Comparison of ENCODE assay signal across 8 cellular contexts in the genomic region with DNA sequence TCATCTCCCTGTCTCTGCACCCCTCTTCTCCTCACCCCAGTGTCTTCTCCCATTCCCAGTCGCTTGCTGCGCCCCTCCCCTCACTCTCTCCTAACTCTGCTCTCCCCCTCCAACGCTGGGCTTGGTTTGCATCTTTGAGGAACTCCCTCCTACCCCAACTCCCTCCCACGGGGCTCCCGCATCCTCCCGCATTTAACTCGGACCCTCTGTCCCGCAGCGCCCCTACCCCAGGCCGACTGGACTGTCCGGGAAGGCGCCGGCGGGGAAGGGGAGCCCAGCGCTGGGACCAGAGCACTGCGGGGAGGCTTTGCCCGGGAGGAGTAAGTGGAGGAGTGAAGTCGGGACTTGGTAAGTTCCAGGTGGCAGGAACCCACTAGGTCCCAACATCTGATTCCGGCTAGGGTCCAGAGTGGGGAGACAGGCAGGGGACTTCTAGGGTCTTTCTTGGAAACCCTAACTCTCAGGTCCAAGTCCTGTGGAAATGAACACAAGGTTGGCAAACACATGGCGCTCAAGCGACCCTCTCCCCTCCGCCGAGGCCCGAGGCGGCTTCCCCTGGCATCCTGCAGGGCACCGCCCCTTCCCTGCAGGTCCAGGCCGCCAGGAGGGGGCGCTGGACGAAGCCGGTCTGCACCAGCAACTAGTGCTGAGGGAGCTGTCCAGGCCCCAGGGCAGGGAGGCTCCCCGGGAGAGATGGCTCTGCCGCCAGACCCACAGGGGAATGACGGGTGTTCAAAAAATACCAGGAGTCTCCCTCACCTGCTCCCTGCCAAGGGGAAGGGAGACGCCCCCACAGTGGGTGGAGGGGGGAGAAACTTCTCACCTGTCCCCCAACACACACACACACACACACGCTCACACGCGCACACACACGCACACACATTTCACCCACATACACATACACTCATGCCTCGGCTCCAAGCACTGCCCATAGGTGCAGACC. TPM values are rescaled to one million over a fixed set of nuclear protein-coding genes. Genes with fewer than 3 reads are reported as not detected.
A peak's percentile ranks its signal among the peaks of the same experiment; 100 is the strongest.
DNase-seq lines count a peak whose midpoint lies in the region; ATAC-seq and TF ChIP-seq lines count a peak whose summit lies in the region.

No MANE protein-coding gene starts in this region.

- H3K27ac ChIP-seq in C4-2B (no peak overlapping the region), GM23338 (ENCODE audit: low read depth) (no peak overlapping the region), prostate gland (no peak overlapping the region)

- H3K79me2 ChIP-seq in GM23338 (replicated peaks; ENCODE audit: insufficient read depth) = no peaks in the 10 kb centered on the region

- H4K20me1 ChIP-seq in GM23338 (replicated peaks; ENCODE audit: insufficient read depth) = no peaks in the 10 kb centered on the region

- ATAC-seq in GM23338 (peak; percentile 91), GM18517 (IDR thresholded peaks at IDR 0.05; ENCODE audit: unreplicated experiment) (no peak), HG03342 (IDR thresholded peaks at IDR 0.05; ENCODE audit: unreplicated experiment) (no peak)

- intact Hi-C loops in activated T-helper 2 cell treated with anti-CD3 and anti-CD28 coated beads, Interferon-gamma antibody, Interleukin-2, Interleukin-4, amounts not matched to agents 10 μg/mL and 5 μg/mL and 100 μg/mL, durations not matched to agents 14 hours and 24 hours and 36 hours (cut with micrococcal nuclease) = loop anchor here (5.0 kb wide), 2 partner anchors 147 to 227 kb away; partner anchors contain the start of gene MTMR14
- intact Hi-C loops in prostate gland (cut with DNase I) = loop anchor here (10.0 kb wide), 1 partner anchor 174 kb away; no protein-coding TSS in a partner anchor

- WGBS in prostate gland = 12% methylated on average over 36 of the region's 39 CpGs

- H3K27ac Mint-ChIP-seq in GM23338 = no peak overlapping the region
- no peak overlapping the region for H3K27ac Mint-ChIP-seq in activated T-helper 2 cell treated with anti-CD3 and anti-CD28 coated beads, Interferon-gamma antibody, Interleukin-2, Interleukin-4, amounts not matched to agents 10 μg/mL and 5 μg/mL and 100 μg/mL, durations not matched to agents 14 hours and 24 hours and 36 hours

- TF ChIP-seq CTCF in C4-2B (conservative IDR thresholded peaks at IDR 0.05) (peak; percentile 86), GM23338 (conservative IDR thresholded peaks at IDR 0.05; ENCODE audit: low read depth in 2 of 2) (peak; percentile 80 to 99), prostate gland (IDR thresholded peaks at IDR 0.05) (peak in 3 of 4 experiments; percentile 25 to 45 (median 41))

- peaks cover 26% of the 10 kb centered on the region for H3K27me3 Mint-ChIP-seq in GM23338 (ENCODE audit: insufficient read depth, low read depth, poor library complexity)
- peaks cover 17% of the 10 kb centered on the region for H3K27me3 Mint-ChIP-seq in activated T-helper 2 cell treated with anti-CD3 and anti-CD28 coated beads, Interferon-gamma antibody, Interleukin-2, Interleukin-4, amounts not matched to agents 10 μg/mL and 5 μg/mL and 100 μg/mL, durations not matched to agents 14 hours and 24 hours and 36 hours (ENCODE audit: low read depth)

- no peaks in the 10 kb centered on the region; the same call in 2 of the 3 replicates for H3K36me3 Mint-ChIP-seq in GM23338 (ENCODE audit: low read depth)
- H3K36me3 Mint-ChIP-seq in activated T-helper 2 cell treated with anti-CD3 and anti-CD28 coated beads, Interferon-gamma antibody, Interleukin-2, Interleukin-4, amounts not matched to agents 10 μg/mL and 5 μg/mL and 100 μg/mL, durations not matched to agents 14 hours and 24 hours and 36 hours (ENCODE audit: low read depth) = no peaks in the 10 kb centered on the region

- peak; percentile 94 for DNase-seq in GM23338 (ENCODE audit: low spot score)
- DNase-seq in OCI-M1 (lab: John Stamatoyannopoulos, UW) = peak; percentile 83
- DNase-seq in activated T-helper 2 cell treated with anti-CD3 and anti-CD28 coated beads, Interferon-gamma antibody, Interleukin-2, Interleukin-4, amounts not matched to agents 10 μg/mL and 5 μg/mL and 100 μg/mL, durations not matched to agents 14 hours and 24 hours and 36 hours (ENCODE audit: low spot score) = peak; percentile 62
- peak; percentile 83 for DNase-seq in germinal center (ENCODE audit: low spot score)
- DNase-seq in prostate gland (ENCODE audit: low spot score) = peak; percentile 28

- peak overlapping the region; percentile 85 for H3K4me3 Mint-ChIP-seq in GM23338
- H3K4me3 Mint-ChIP-seq in activated T-helper 2 cell treated with anti-CD3 and anti-CD28 coated beads, Interferon-gamma antibody, Interleukin-2, Interleukin-4, amounts not matched to agents 10 μg/mL and 5 μg/mL and 100 μg/mL, durations not matched to agents 14 hours and 24 hours and 36 hours (ENCODE audit: low read depth) = no peak overlapping the region

- peak overlapping the region; percentile 99 for H2AFZ ChIP-seq in GM23338

- no peaks in the 10 kb centered on the region for H3K9me3 Mint-ChIP-seq in GM23338
- H3K9me3 Mint-ChIP-seq in activated T-helper 2 cell treated with anti-CD3 and anti-CD28 coated beads, Interferon-gamma antibody, Interleukin-2, Interleukin-4, amounts not matched to agents 10 μg/mL and 5 μg/mL and 100 μg/mL, durations not matched to agents 14 hours and 24 hours and 36 hours = no peaks in the 10 kb centered on the region

- no peak for TF ChIP-seq POLR2A in prostate gland (IDR thresholded peaks at IDR 0.05)

- H3K27me3 ChIP-seq in GM23338 (ENCODE audit: insufficient read depth) (peaks cover 28% of the 10 kb centered on the region), prostate gland (replicated peaks; ENCODE audit: insufficient read depth) (no peaks in the 10 kb centered on the region)

- H3K4me1 Mint-ChIP-seq in GM23338 = peaks cover 11% of the 10 kb centered on the region
- H3K4me1 Mint-ChIP-seq in activated T-helper 2 cell treated with anti-CD3 and anti-CD28 coated beads, Interferon-gamma antibody, Interleukin-2, Interleukin-4, amounts not matched to agents 10 μg/mL and 5 μg/mL and 100 μg/mL, durations not matched to agents 14 hours and 24 hours and 36 hours (ENCODE audit: low read depth) = peaks cover 2% of the 10 kb centered on the region

- no peaks in the 10 kb centered on the region for H3K9me3 ChIP-seq in prostate gland

- no peaks in the 10 kb centered on the region for H3F3A ChIP-seq in GM23338 (replicated peaks; ENCODE audit: low read depth)

- H3K4me2 ChIP-seq in GM23338 = peak overlapping the region; percentile 98

- H3K4me3 ChIP-seq in GM23338 (peak overlapping the region; percentile 98), prostate gland (no peak overlapping the region)

- no peaks in the 10 kb centered on the region for H3K4me1 ChIP-seq in GM23338 (ENCODE audit: insufficient read depth)
- H3K4me1 ChIP-seq in prostate gland (replicated peaks) = no peaks in the 10 kb centered on the region

- no peaks in the 10 kb centered on the region for H3K9me2 ChIP-seq in GM23338 (ENCODE audit: insufficient read depth)

- H3K36me3 ChIP-seq in GM23338 (ENCODE audit: insufficient read depth) (no peaks in the 10 kb centered on the region), prostate gland (no peaks in the 10 kb centered on the region)

TF ChIP-seq in GM23338, 12 proteins besides CTCF, POLR2A, EP300 and RAD21:
- TF ChIP-seq EZH2phosphoT487 (IDR thresholded peaks at IDR 0.05; ENCODE audit: unreplicated experiment) = no peak
- TF ChIP-seq REST (IDR thresholded peaks at IDR 0.05; ENCODE audit: unreplicated experiment) = peak; percentile 74

RNA-seq across cellular contexts. Expression of gene LHFPL4, which starts 53.2 kb away (rescaled TPM):
- total RNA-seq in GM23338 (2014; rRNA removed; shearing (Covaris generic)) = 11.1 and 11.5 TPM in 2 replicates
- polyA plus RNA-seq in GM23338 (2016; fragmentation: Nextera tagmentation; extraction: Ambion mirVana) = 2.3 and 4.2 TPM in 2 replicates
- total RNA-seq in activated T-helper 2 cell treated with anti-CD3 and anti-CD28 coated beads, Interferon-gamma antibody, Interleukin-2, Interleukin-4, amounts not matched to agents 10 μg/mL and 5 μg/mL and 100 μg/mL, durations not matched to agents 14 hours and 24 hours and 36 hours = not detected in 2 replicates
- total RNA-seq in prostate gland = 1 to 10 TPM in 1 of 2 donors, under 1 TPM in 1; 0.28 to 6.8 TPM

Comparison
In these comparisons a context has a peak if more than half of its experiments do, and no peak if none do; other contexts are left out.
1. DNase-seq: peak in every context shown above with its lines; median percentile 94 in GM23338; 83 in OCI-M1; 83 in germinal center; 62 in activated T-helper 2 cell treated with anti-CD3 and anti-CD28 coated beads, Interferon-gamma antibody, Interleukin-2, Interleukin-4, amounts not matched to agents 10 μg/mL and 5 μg/mL and 100 μg/mL, durations not matched to agents 14 hours and 24 hours and 36 hours; 28 in prostate gland.